ENCODE assay signal across 16 cellular contexts in genomic region chr7:148803094-148803493, GRCh38.
DNase-seq lines count a peak whose midpoint lies in the region; ATAC-seq and TF ChIP-seq lines count a peak whose summit lies in the region.
"Had no signal": no experiment of that assay in that cellular context is flagged by ENCODE, and none has a peak within 500 bp of the region (broad histone marks: within the 10 kb centered on the region; RNA-seq: fewer than 3 reads in every experiment).

No MANE protein-coding gene starts in this region.

- WGBS in mammary epithelial cell (ENCODE audit: low coverage, missing lambda C conversion rate) = 97% methylated on average over 5 of the region's 5 CpGs

- H3K27ac ChIP-seq in mammary epithelial cell (ENCODE audit: insufficient read depth, low read depth, low read length) = no peak overlapping the region
- H3K27ac ChIP-seq: BLaER1 treated with 17β-estradiol and CSF1 and Interleukin-3, amounts not matched to agents 10 nM and 100 nM; Peyer's patch had no signal

- H3K36me3 ChIP-seq in mammary epithelial cell (ENCODE audit: insufficient read depth, low read length) = peaks cover 23% of the 10 kb centered on the region

- H3K4me2 ChIP-seq in mammary epithelial cell (ENCODE audit: insufficient read depth, low read depth, low read length) = no peak overlapping the region
- H3K4me2 ChIP-seq: BLaER1 treated with 17β-estradiol and CSF1 and Interleukin-3, amounts not matched to agents 10 nM and 100 nM had no signal

- H3K27me3 ChIP-seq in mammary epithelial cell (ENCODE audit: insufficient read depth, low read length) = no peaks in the 10 kb centered on the region
- H3K27me3 ChIP-seq: BLaER1 treated with 17β-estradiol and CSF1 and Interleukin-3, amounts not matched to agents 10 nM and 100 nM; Peyer's patch had no signal

- CTCF ChIA-PET in MCF 10A (lab: Yijun Ruan, JAX) = interaction anchor here (1.2 to 1.8 kb wide), 2 partner anchors 20 to 228 kb away, joined by 3 to 5 read pairs; no protein-coding TSS in a partner anchor
- CTCF ChIA-PET in mammary epithelial cell (lab: Charles Lee; ENCODE audit: low non-redundant PET) = no interaction called here

- POLR2A ChIA-PET in MCF 10A (lab: Yijun Ruan, JAX) = interaction anchor here (1.0 to 1.8 kb wide), 2 partner anchors 19 to 24 kb away, joined by 4 to 5 read pairs; no protein-coding TSS in a partner anchor

- peak; percentile 42 for DNase-seq in DMS 273 (lab: John Stamatoyannopoulos, UW; ENCODE audit: unreplicated experiment)
- no peak for DNase-seq in DMS 273 treated with DMSO at 0.1 percent for 48 hours (lab: John Stamatoyannopoulos, UW)
- no peak for DNase-seq in MCF 10A (ENCODE audit: unreplicated experiment)
- DNase-seq in mammary epithelial cell = no peak
- DNase-seq in T-helper 17 cell = no peak
- no peak for DNase-seq in progenitor cell of endocrine pancreas (ENCODE audit: low spot score, unreplicated experiment)
- DNase-seq in NK-92 treated with Interleukin-12 subunit alpha and Interleukin-12 subunit beta, amount 100 ng/mL, for 24 hours (lab: John Stamatoyannopoulos, UW) = no peak
- DNase-seq: 8988T, NCI-H446, NCI-H748 treated with DMSO at 0.1 percent for 48 hours, Peyer's patch, SHP77 had no signal

- H3K27me3 Mint-ChIP-seq in MCF 10A (ENCODE audit: insufficient read depth, unreplicated experiment) = no peaks in the 10 kb centered on the region
- no peaks in the 10 kb centered on the region for H3K27me3 Mint-ChIP-seq in T-helper 17 cell
- H3K27me3 Mint-ChIP-seq in progenitor cell of endocrine pancreas = no peaks in the 10 kb centered on the region
- H3K27me3 Mint-ChIP-seq: IgD-negative memory B cell had no signal

- H3K36me3 Mint-ChIP-seq in MCF 10A (ENCODE audit: insufficient read depth, unreplicated experiment) (peaks cover 80% of the 10 kb centered on the region), T-helper 17 cell (ENCODE audit: low read depth) (peaks cover 8% of the 10 kb centered on the region), progenitor cell of endocrine pancreas (ENCODE audit: insufficient read depth) (peaks cover 53% of the 10 kb centered on the region)

- H3K4me3 ChIP-seq in mammary epithelial cell (replicated peaks in 1 of 3; ENCODE audit: insufficient read depth in 1 of 3, low read depth in 2 of 3, low read length in 3 of 3) = no peak overlapping the region
- H3K4me3 ChIP-seq: BLaER1 treated with 17β-estradiol and CSF1 and Interleukin-3, amounts not matched to agents 10 nM and 100 nM; HAP-1; Peyer's patch had no signal

- no peak overlapping the region for H2AFZ ChIP-seq in mammary epithelial cell (ENCODE audit: low read depth, low read length)

- BruUV-seq in MCF 10A (replicated peaks; lab: Mats Ljungman, UMichigan) (no TSS peak), mammary epithelial cell (replicated peaks; lab: Mats Ljungman, UMichigan) (no TSS peak)

- no peak for ATAC-seq in T-helper 17 cell
- no peak for ATAC-seq in HG03342 (IDR thresholded peaks at IDR 0.05; ENCODE audit: unreplicated experiment)

- TF ChIP-seq CTCF in MCF 10A (IDR thresholded peaks at IDR 0.05; ENCODE audit: unreplicated experiment) (no peak), mammary epithelial cell (conservative IDR thresholded peaks at IDR 0.05 in 1 of 2, IDR thresholded peaks at IDR 0.05 in 1 of 2; ENCODE audit: extremely low read depth in 1 of 2, insufficient read depth in 1 of 2, low read depth in 1 of 2, low read length in 2 of 2) (no peak), progenitor cell of endocrine pancreas (IDR thresholded peaks at IDR 0.05; ENCODE audit: unreplicated experiment) (no peak)

- no peak overlapping the region for H3K9ac ChIP-seq in mammary epithelial cell (ENCODE audit: insufficient read depth, low read length)
- H3K9ac ChIP-seq: BLaER1 treated with 17β-estradiol and CSF1 and Interleukin-3, amounts not matched to agents 10 nM and 100 nM had no signal

- H3K9me3 ChIP-seq in mammary epithelial cell (replicated peaks; ENCODE audit: insufficient read depth, low read length) = no peaks in the 10 kb centered on the region
- H3K9me3 ChIP-seq in T-helper 17 cell (ENCODE audit: control insufficient read depth, low read length, poor library complexity, severe bottlenecking) = no peaks in the 10 kb centered on the region
- H3K9me3 ChIP-seq: BLaER1 treated with 17β-estradiol and CSF1 and Interleukin-3, amounts not matched to agents 10 nM and 100 nM; HAP-1; Peyer's patch had no signal

- no peaks in the 10 kb centered on the region for H3K4me1 ChIP-seq in mammary epithelial cell (ENCODE audit: insufficient read depth, low read length)
- H3K4me1 ChIP-seq: BLaER1 treated with 17β-estradiol and CSF1 and Interleukin-3, amounts not matched to agents 10 nM and 100 nM; HAP-1; Peyer's patch had no signal

- dilution Hi-C loops in mammary epithelial cell (cut with HindIII; ENCODE audit: low sequenced_read_pairs) = no loop called here

- H3K4me1 Mint-ChIP-seq in MCF 10A (ENCODE audit: insufficient read depth, unreplicated experiment) (no peaks in the 10 kb centered on the region), T-helper 17 cell (no peaks in the 10 kb centered on the region), progenitor cell of endocrine pancreas (ENCODE audit: low read depth) (peaks cover 3% of the 10 kb centered on the region)
- H3K4me1 Mint-ChIP-seq: IgD-negative memory B cell had no signal

- intact Hi-C loops in MCF 10A (cut with micrococcal nuclease) = loop anchor here (10.0 kb wide), 1 partner anchor 228 kb away; no protein-coding TSS in a partner anchor
- intact Hi-C loops in mammary epithelial cell (cut with micrococcal nuclease) = no loop called here

- H3K4me3 Mint-ChIP-seq in MCF 10A (ENCODE audit: unreplicated experiment) (no peak overlapping the region), T-helper 17 cell (peak overlapping the region; percentile 28), progenitor cell of endocrine pancreas (ENCODE audit: low read depth) (no peak overlapping the region)
- H3K4me3 Mint-ChIP-seq: IgD-negative memory B cell had no signal

- in situ Hi-C loops in mammary epithelial cell (cut with MboI; ENCODE audit: low sequenced_read_pairs in 2 of 2) = no loop called here

- no peaks in the 10 kb centered on the region for H3K79me2 ChIP-seq in mammary epithelial cell (ENCODE audit: insufficient read depth, low read length)

- H3K27ac Mint-ChIP-seq in MCF 10A (ENCODE audit: low read depth, unreplicated experiment) (peak overlapping the region; percentile 7), T-helper 17 cell (peak overlapping the region; percentile 49), progenitor cell of endocrine pancreas (peak overlapping the region; percentile 66)

- H4K20me1 ChIP-seq in mammary epithelial cell (ENCODE audit: insufficient read depth, low read length) = no peaks in the 10 kb centered on the region

- H3K9me3 Mint-ChIP-seq in MCF 10A (ENCODE audit: unreplicated experiment) (no peaks in the 10 kb centered on the region), progenitor cell of endocrine pancreas (ENCODE audit: low read depth) (peaks cover 8% of the 10 kb centered on the region)
- H3K9me3 Mint-ChIP-seq: IgD-negative memory B cell had no signal

Comparison
In these comparisons a context has a peak if more than half of its experiments do, and no peak if none do; other contexts are left out.
1. H3K27ac Mint-ChIP-seq: peak in every context shown above with its lines; median percentile 66 in progenitor cell of endocrine pancreas; 49 in T-helper 17 cell; 7 in MCF 10A.